In the genomic region with DNA sequence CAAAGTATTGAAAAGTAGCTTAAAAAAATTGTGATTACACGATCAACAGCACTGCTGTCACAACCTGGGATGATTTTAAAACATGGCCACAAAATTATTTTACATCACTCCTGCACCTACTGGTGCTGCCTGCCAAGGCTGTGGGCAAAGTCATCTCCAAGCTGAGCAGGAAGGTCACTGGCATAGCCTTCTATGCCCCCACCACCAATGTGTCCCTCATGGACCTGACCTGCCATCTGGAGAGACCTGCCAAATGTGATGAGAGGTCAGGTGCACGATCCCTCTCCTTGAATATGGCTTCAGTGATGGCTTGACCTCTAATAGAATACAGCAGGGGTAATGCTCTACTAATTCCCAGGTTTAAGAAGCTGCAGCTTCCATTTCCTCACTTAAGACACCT, we compare ENCODE assay signal across 13 cellular contexts. TPM values are rescaled to one million over a fixed set of nuclear protein-coding genes. Genes with fewer than 3 reads are reported as not detected.
A peak's percentile ranks its signal among the peaks of the same experiment; 100 is the strongest.
DNase-seq lines count a peak whose midpoint lies in the region; ATAC-seq and TF ChIP-seq lines count a peak whose summit lies in the region.
"Had no signal": no experiment of that assay in that cellular context is flagged by ENCODE, and none has a peak within 500 bp of the region (broad histone marks: within the 10 kb centered on the region; RNA-seq: fewer than 3 reads in every experiment).

No MANE protein-coding gene starts in this region.

- H3K4me3 Mint-ChIP-seq in T-helper 17 cell (no peak overlapping the region), nephron (no peak overlapping the region)
- H3K4me3 Mint-ChIP-seq: CD4-positive, alpha-beta memory T cell had no signal

- TF ChIP-seq CTCF in nephron (IDR thresholded peaks at IDR 0.05; ENCODE audit: unreplicated experiment in 3 of 3) = no peak
- TF ChIP-seq CTCF in osteoblast (IDR thresholded peaks at IDR 0.05; ENCODE audit: extremely low read depth, low read depth, low read length) = no peak

- no peak overlapping the region for H3K4me3 ChIP-seq in osteoblast (ENCODE audit: insufficient read depth, low read length)
- H3K4me3 ChIP-seq: HAP-1 had no signal

- no peaks in the 10 kb centered on the region for H3K9me3 Mint-ChIP-seq in nephron

- H3K27me3 Mint-ChIP-seq in T-helper 17 cell (no peaks in the 10 kb centered on the region), nephron (ENCODE audit: low read depth) (no peaks in the 10 kb centered on the region)
- H3K27me3 Mint-ChIP-seq: CD4-positive, alpha-beta memory T cell had no signal

- peaks cover 25% of the 10 kb centered on the region for H3K4me1 ChIP-seq in osteoblast (ENCODE audit: insufficient read depth, low read length)

- no peak overlapping the region for H3K4me2 ChIP-seq in osteoblast (ENCODE audit: insufficient read depth, low read length)

- H3K36me3 Mint-ChIP-seq in T-helper 17 cell (ENCODE audit: low read depth) (no peaks in the 10 kb centered on the region), nephron (ENCODE audit: low read depth) (peaks cover 4% of the 10 kb centered on the region)

- H3K27ac Mint-ChIP-seq in T-helper 17 cell (peak overlapping the region; percentile 41), nephron (peak overlapping the region; percentile 52 to 56 (median 53))

- no peak for DNase-seq in T-helper 17 cell
- no peak for DNase-seq in caudate nucleus (lab: John Stamatoyannopoulos, UW)
- no peak for DNase-seq in substantia nigra (lab: John Stamatoyannopoulos, UW)
- no peak for DNase-seq in osteoblast (ENCODE audit: insufficient read length, low spot score, missing footprints)
- no peak for DNase-seq in activated CD4-positive, alpha-beta T cell treated with anti-CD3 and anti-CD28 coated beads, Interleukin-2, amount 50 U/mL, for 4 hours
- no peak for DNase-seq in NCI-H345 (lab: John Stamatoyannopoulos, UW)
- DNase-seq: BE2C; CD4-positive, alpha-beta memory T cell; DMS79 treated with DMSO at 0.1 percent for 48 hours had no signal

- H3K4me1 Mint-ChIP-seq in T-helper 17 cell = peaks cover 19% of the 10 kb centered on the region
- H3K4me1 Mint-ChIP-seq in nephron = peaks cover 27% of the 10 kb centered on the region

- no peaks in the 10 kb centered on the region for H3K36me3 ChIP-seq in osteoblast (ENCODE audit: insufficient read depth, low read length)
- H3K36me3 ChIP-seq: BE2C, HAP-1 had no signal

- ATAC-seq in T-helper 17 cell = no peak
- ATAC-seq: HepG2 had no signal

- H3K9me3 ChIP-seq in T-helper 17 cell (ENCODE audit: control insufficient read depth, low read length, poor library complexity, severe bottlenecking) = no peaks in the 10 kb centered on the region
- no peaks in the 10 kb centered on the region for H3K9me3 ChIP-seq in osteoblast (ENCODE audit: low read depth, low read length)
- H3K9me3 ChIP-seq: BE2C, HAP-1 had no signal

- peaks cover 6% of the 10 kb centered on the region for H4K20me1 ChIP-seq in osteoblast (ENCODE audit: insufficient read depth, low read length)

- peak overlapping the region; percentile 7 for H3K27ac ChIP-seq in caudate nucleus (ENCODE audit: low read depth, low read length)
- peak overlapping the region; percentile 37 for H3K27ac ChIP-seq in substantia nigra (ENCODE audit: low read depth, low read length, poor library complexity, severe bottlenecking)
- H3K27ac ChIP-seq in osteoblast (ENCODE audit: low read depth, low read length) = no peak overlapping the region
- H3K27ac ChIP-seq: C4-2B had no signal

- H3K79me2 ChIP-seq in osteoblast (ENCODE audit: insufficient read depth, low read length) = peaks cover 24% of the 10 kb centered on the region

- H3K27me3 ChIP-seq in osteoblast (ENCODE audit: insufficient read depth, low read length) = no peaks in the 10 kb centered on the region
- H3K27me3 ChIP-seq: BE2C had no signal

- no peak overlapping the region for H2AFZ ChIP-seq in osteoblast (ENCODE audit: low read length)

RNA-seq across cellular contexts. Expression of gene PIK3CB, which starts 57.8 kb away (rescaled TPM):
- total RNA-seq in T-helper 17 cell (10 to 100 TPM; 26.5 to 36.2 TPM), osteoblast (14.5 and 16.8 TPM in 2 replicates)
